Comparison of ENCODE assay signal across 17 cellular contexts in the genomic region with DNA sequence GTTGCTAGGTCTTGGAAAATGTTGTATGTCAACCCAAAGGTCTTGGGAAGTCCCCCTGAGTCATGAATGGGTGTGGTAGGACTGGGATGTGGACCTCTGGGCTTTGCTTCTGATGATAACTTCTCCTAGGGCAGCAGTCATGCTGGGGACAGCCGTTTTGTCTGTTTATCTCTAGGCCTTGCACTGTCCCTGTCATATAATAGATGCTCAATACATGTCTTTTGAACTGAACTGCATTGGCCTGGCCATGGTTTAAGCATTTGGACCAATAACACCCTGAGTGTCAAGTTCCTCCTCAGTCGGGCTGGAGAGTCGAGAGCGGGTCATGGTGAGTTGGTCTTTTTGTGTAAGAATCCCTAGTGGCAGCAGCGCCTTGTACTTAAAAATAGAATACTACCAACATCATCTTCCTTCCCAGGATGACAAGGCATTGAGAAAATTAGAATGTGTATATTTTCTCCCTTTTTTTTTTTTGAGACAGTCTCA. TPM values are rescaled to one million over a fixed set of nuclear protein-coding genes. Genes with fewer than 3 reads are reported as not detected.
A peak's percentile ranks its signal among the peaks of the same experiment; 100 is the strongest.
DNase-seq lines count a peak whose midpoint lies in the region; ATAC-seq, FAIRE-seq and TF ChIP-seq lines count a peak whose summit lies in the region.
"Had no signal": no experiment of that assay in that cellular context is flagged by ENCODE, and none has a peak within 500 bp of the region (broad histone marks: within the 10 kb centered on the region; RNA-seq: fewer than 3 reads in every experiment).

No MANE protein-coding gene starts in this region.

- H3K4me2 ChIP-seq in trophoblast cell (ENCODE audit: low read length) = no peak overlapping the region

- peak overlapping the region; percentile 22 for H3K27ac Mint-ChIP-seq in T-helper 1 cell treated with Interleukin-12 subunit alpha and Interleukin-12 subunit beta and Interleukin-4 antibody, amounts not matched to agents 30 μg/mL and 1 μg/mL, for 36 hours

- H3K27ac ChIP-seq in trophoblast cell (ENCODE audit: low read depth, low read length) = no peak overlapping the region

- H2AK5ac ChIP-seq in trophoblast cell (ENCODE audit: low read length) = no peak overlapping the region

- TF ChIP-seq CTCF in bronchial epithelial cell (IDR thresholded peaks at IDR 0.05; ENCODE audit: insufficient read depth, low read length, severe bottlenecking) (no peak), GM10248 (IDR thresholded peaks at IDR 0.05; ENCODE audit: control extremely low read depth, extremely low read depth, low read depth, missing control alignments) (no peak)

- no peaks in the 10 kb centered on the region for H3K9me3 Mint-ChIP-seq in T-helper 1 cell treated with Interleukin-12 subunit alpha and Interleukin-12 subunit beta and Interleukin-4 antibody, amounts not matched to agents 30 μg/mL and 1 μg/mL, for 36 hours

- no peak overlapping the region for H4K8ac ChIP-seq in trophoblast cell (ENCODE audit: low read depth, low read length)

- H2BK12ac ChIP-seq in trophoblast cell (ENCODE audit: low read length) = no peak overlapping the region

- H2AFZ ChIP-seq in trophoblast cell (ENCODE audit: insufficient read depth, low read length, poor library complexity) = no peak overlapping the region

- H3K23ac ChIP-seq in trophoblast cell (ENCODE audit: low read length) = no peak overlapping the region

- H2BK120ac ChIP-seq in trophoblast cell (ENCODE audit: insufficient read depth, low read length, poor library complexity) = no peak overlapping the region

- H3K27me3 ChIP-seq in bronchial epithelial cell (ENCODE audit: control insufficient read depth, insufficient read depth, low read length) (no peaks in the 10 kb centered on the region), trophoblast cell (ENCODE audit: insufficient read depth, low read length) (no peaks in the 10 kb centered on the region)

- H3K79me2 ChIP-seq in trophoblast cell (ENCODE audit: control insufficient read depth, insufficient read depth, low read length, poor library complexity) = peaks cover 2% of the 10 kb centered on the region

- H3K79me1 ChIP-seq in trophoblast cell (ENCODE audit: low read length) = no peaks in the 10 kb centered on the region

- no CpG with 5 or more reads among the region's 5 CpGs for WGBS in trophoblast cell (ENCODE audit: extremely low coverage, insufficient coverage, insufficient read length)

- H3K4me3 Mint-ChIP-seq in T-helper 1 cell treated with Interleukin-12 subunit alpha and Interleukin-12 subunit beta and Interleukin-4 antibody, amounts not matched to agents 30 μg/mL and 1 μg/mL, for 36 hours = no peak overlapping the region

- H3K4me3 ChIP-seq in bronchial epithelial cell (ENCODE audit: low read depth, low read length) (no peak overlapping the region), trophoblast cell (ENCODE audit: low read depth, low read length) (no peak overlapping the region)
- H3K4me3 ChIP-seq: SK-N-MC had no signal

- ATAC-seq in HG02642 (IDR thresholded peaks at IDR 0.05; ENCODE audit: poor library complexity, unreplicated experiment) (no peak), GM21515 (IDR thresholded peaks at IDR 0.05; ENCODE audit: unreplicated experiment) (no peak)
- ATAC-seq: esophagus mucosa had no signal

- H3K27me3 Mint-ChIP-seq in T-helper 1 cell treated with Interleukin-12 subunit alpha and Interleukin-12 subunit beta and Interleukin-4 antibody, amounts not matched to agents 30 μg/mL and 1 μg/mL, for 36 hours (ENCODE audit: low read depth) = no peaks in the 10 kb centered on the region

- no peak overlapping the region for H3K9ac ChIP-seq in trophoblast cell (ENCODE audit: low read length)

- no peak overlapping the region for H3K14ac ChIP-seq in trophoblast cell (ENCODE audit: low read length)

- H3K18ac ChIP-seq in trophoblast cell (ENCODE audit: low read length) = peak overlapping the region; percentile 58

- no peak overlapping the region for H4K91ac ChIP-seq in trophoblast cell (ENCODE audit: low read depth, low read length)

- peaks cover 3% of the 10 kb centered on the region for H3K36me3 ChIP-seq in bronchial epithelial cell (ENCODE audit: control insufficient read depth, insufficient read depth, low read length)
- H3K36me3 ChIP-seq in trophoblast cell (ENCODE audit: control insufficient read depth in 1 of 2, insufficient read depth in 2 of 2, low read length in 2 of 2) = peaks cover 2 to 4% of the 10 kb centered on the region in 2 experiments

- H3K4me1 Mint-ChIP-seq in T-helper 1 cell treated with Interleukin-12 subunit alpha and Interleukin-12 subunit beta and Interleukin-4 antibody, amounts not matched to agents 30 μg/mL and 1 μg/mL, for 36 hours (ENCODE audit: low read depth) = peaks cover 24% of the 10 kb centered on the region

- H3K9me3 ChIP-seq in trophoblast cell (ENCODE audit: insufficient read depth, low read depth, low read length) = no peaks in the 10 kb centered on the region

- no peak for FAIRE-seq in bronchial epithelial cell (lab: Jason Lieb, UNC)
- FAIRE-seq: colon had no signal

- no peak overlapping the region for H4K12ac ChIP-seq in trophoblast cell (ENCODE audit: low read depth, low read length)

- H3K4me1 ChIP-seq in trophoblast cell (ENCODE audit: control insufficient read depth in 1 of 2, insufficient read depth in 2 of 2, low read length in 2 of 2) = peaks cover 5 to 7% of the 10 kb centered on the region in 2 experiments

- CTCF ChIA-PET in GM10248 (lab: Yijun Ruan, JAX) = interaction anchor here (1.4 kb wide), 1 partner anchor 83 kb away, joined by 4 read pairs; no protein-coding TSS in a partner anchor

- POLR2A ChIA-PET in GM10248 (lab: Yijun Ruan, JAX) = no interaction called here

- H2BK5ac ChIP-seq in trophoblast cell (ENCODE audit: low read depth, low read length, poor library complexity) = no peak overlapping the region

- no peak overlapping the region for H3K4ac ChIP-seq in trophoblast cell (ENCODE audit: low read depth, low read length)

- peaks cover 26% of the 10 kb centered on the region for H3K36me3 Mint-ChIP-seq in T-helper 1 cell treated with Interleukin-12 subunit alpha and Interleukin-12 subunit beta and Interleukin-4 antibody, amounts not matched to agents 30 μg/mL and 1 μg/mL, for 36 hours (ENCODE audit: low read depth)

- DNase-seq in T-helper 1 cell (no peak), HT1080 (ENCODE audit: low read depth) (peak; percentile 11), bronchial epithelial cell (ENCODE audit: low read depth) (peak; percentile 40), trophoblast cell (peak in 1 of 2 donors; percentile 10), GM10248 (ENCODE audit: extremely low spot score) (no peak)
- DNase-seq: 8988T, COR-L47, hypothalamus, NCI-H1105 treated with DMSO at 0.1 percent for 48 hours, NCI-H226, retina had no signal

RNA-seq across cellular contexts. Expression of gene E2F3, which starts 43.1 kb away (rescaled TPM):
- 5.5 and 6.7 TPM in 2 replicates for total RNA-seq in HT1080 (2014; rRNA removed; shearing (Covaris generic))
- polyA plus RNA-seq in HT1080 (2015; cell fraction: cytosol; rRNA removed) = 17.8 and 21.9 TPM in 2 replicates
- 25.9 and 27.0 TPM in 2 replicates for polyA plus RNA-seq in HT1080 (2015; cell fraction: nucleus; rRNA removed)
- 1.9 and 2.6 TPM in 2 replicates for total RNA-seq in bronchial epithelial cell
- 10.7 and 11.6 TPM in 2 replicates for polyA plus RNA-seq in trophoblast cell (2013)

Comparison
In these comparisons a context has a peak if more than half of its experiments do, and no peak if none do; other contexts are left out.
1. DNase-seq: peak in HT1080 (single experiment) and bronchial epithelial cell (single experiment); none in T-helper 1 cell (0 of 5) and GM10248 (single experiment).